19 cellular contexts compared by ENCODE assay signal in the genomic region with DNA sequence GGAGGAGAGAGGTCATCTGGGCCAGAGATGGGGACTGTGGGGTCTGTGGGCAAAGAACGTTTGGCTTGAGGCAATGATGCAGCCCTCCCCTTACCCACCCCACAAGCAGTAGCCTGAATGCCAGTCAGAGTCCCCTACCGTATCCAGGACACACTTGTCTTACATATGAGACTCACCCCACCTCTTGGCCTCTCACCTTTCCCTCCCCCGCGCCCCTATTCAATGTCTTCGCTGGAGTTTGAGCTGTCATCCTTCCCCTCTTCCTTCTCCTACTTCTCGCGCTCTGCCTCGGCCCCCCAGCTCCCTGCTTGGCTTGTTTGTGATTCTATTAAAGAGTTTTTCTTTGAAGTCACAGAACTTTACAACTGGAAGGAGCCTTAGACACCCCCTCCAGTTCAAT. TPM values are rescaled to one million over a fixed set of nuclear protein-coding genes. Genes with fewer than 3 reads are reported as not detected.
DNase-seq lines count a peak whose midpoint lies in the region; ATAC-seq, FAIRE-seq and TF ChIP-seq lines count a peak whose summit lies in the region.
"Had no signal": no experiment of that assay in that cellular context is flagged by ENCODE, and none has a peak within 500 bp of the region (broad histone marks: within the 10 kb centered on the region; RNA-seq: fewer than 3 reads in every experiment).

No MANE protein-coding gene starts in this region.

- intact Hi-C loops in activated B cell treated with CpG ODN at 0.5 μM for 24 hours (cut with micrococcal nuclease) (no loop called here), kidney (cut with DNase I) (no loop called here)

- no peaks in the 10 kb centered on the region for H3K79me2 ChIP-seq in hepatocyte

- no peak overlapping the region for H2AFZ ChIP-seq in hepatocyte

- FAIRE-seq in kidney (lab: Jason Lieb, UNC) (no peak), urothelium cell line (lab: Jason Lieb, UNC) (no peak)

- peaks cover 12% of the 10 kb centered on the region for H3K27me3 Mint-ChIP-seq in activated naive CD8-positive, alpha-beta T cell
- peaks cover 41% of the 10 kb centered on the region for H3K27me3 Mint-ChIP-seq in activated naive CD8-positive, alpha-beta T cell treated with anti-CD3 and anti-CD28 coated beads, Interleukin-2, amount 50 U/mL, for 24 hours
- peaks cover 31% of the 10 kb centered on the region for H3K27me3 Mint-ChIP-seq in activated B cell treated with CpG ODN at 0.5 μM for 24 hours
- peaks cover 46% of the 10 kb centered on the region for H3K27me3 Mint-ChIP-seq in stimulated activated memory B cell treated with anti-CD40 and anti-IgM and Interleukin-4, amounts not matched to agents 10 μg/mL and 1 μg/mL and 100 μg/mL, for 72 hours

- no peak overlapping the region for H3K9ac ChIP-seq in kidney (ENCODE audit: low read length in 2 of 2)
- H3K9ac ChIP-seq: BLaER1 treated with 17β-estradiol and CSF1 and Interleukin-3, amounts not matched to agents 10 nM and 100 nM had no signal

- H3K4me1 Mint-ChIP-seq in activated naive CD8-positive, alpha-beta T cell (ENCODE audit: low read depth) = peaks cover 3% of the 10 kb centered on the region
- H3K4me1 Mint-ChIP-seq in activated naive CD8-positive, alpha-beta T cell treated with anti-CD3 and anti-CD28 coated beads, Interleukin-2, amount 50 U/mL, for 24 hours = peaks cover 4% of the 10 kb centered on the region
- peaks cover 6% of the 10 kb centered on the region for H3K4me1 Mint-ChIP-seq in activated B cell treated with CpG ODN at 0.5 μM for 24 hours
- H3K4me1 Mint-ChIP-seq in stimulated activated memory B cell treated with anti-CD40 and anti-IgM and Interleukin-4, amounts not matched to agents 10 μg/mL and 1 μg/mL and 100 μg/mL, for 72 hours = no peaks in the 10 kb centered on the region

- H3K9me3 ChIP-seq in kidney (ENCODE audit: control insufficient read depth in 1 of 2, low read length in 2 of 2) (no peaks in the 10 kb centered on the region), hepatocyte (ENCODE audit: low read depth) (no peaks in the 10 kb centered on the region)
- H3K9me3 ChIP-seq: heart left ventricle, lower lobe of right lung had no signal

- H3K4me2 ChIP-seq in hepatocyte = no peak overlapping the region

- H3K4me3 ChIP-seq in kidney (ENCODE audit: low read length in 2 of 2) = no peak overlapping the region
- no peak overlapping the region for H3K4me3 ChIP-seq in hepatocyte
- H3K4me3 ChIP-seq: BLaER1 treated with 17β-estradiol and CSF1 and Interleukin-3, amounts not matched to agents 10 nM and 100 nM had no signal

- no peak for TF ChIP-seq CTCF in activated B cell treated with CpG ODN at 0.5 μM for 24 hours (IDR thresholded peaks at IDR 0.05)
- no peak for TF ChIP-seq CTCF in kidney (IDR thresholded peaks at IDR 0.05; ENCODE audit: borderline replicate concordance, extremely low read depth, insufficient read depth)
- TF ChIP-seq CTCF in hepatocyte (IDR thresholded peaks at IDR 0.05; ENCODE audit: poor library complexity) = no peak

- CTCF ChIA-PET in activated B cell treated with CpG ODN at 0.5 μM for 24 hours (lab: Charles Lee) = no interaction called here

- peak overlapping the region; percentile 62 for H3K4me3 Mint-ChIP-seq in activated naive CD8-positive, alpha-beta T cell
- no peak overlapping the region for H3K4me3 Mint-ChIP-seq in activated naive CD8-positive, alpha-beta T cell treated with anti-CD3 and anti-CD28 coated beads, Interleukin-2, amount 50 U/mL, for 24 hours
- peak overlapping the region; percentile 13 for H3K4me3 Mint-ChIP-seq in activated B cell treated with CpG ODN at 0.5 μM for 24 hours
- peak overlapping the region; percentile 59 for H3K4me3 Mint-ChIP-seq in stimulated activated memory B cell treated with anti-CD40 and anti-IgM and Interleukin-4, amounts not matched to agents 10 μg/mL and 1 μg/mL and 100 μg/mL, for 72 hours

- no peaks in the 10 kb centered on the region for H3K9me3 Mint-ChIP-seq in activated naive CD8-positive, alpha-beta T cell (ENCODE audit: low read depth)
- H3K9me3 Mint-ChIP-seq in activated naive CD8-positive, alpha-beta T cell treated with anti-CD3 and anti-CD28 coated beads, Interleukin-2, amount 50 U/mL, for 24 hours = no peaks in the 10 kb centered on the region
- no peaks in the 10 kb centered on the region for H3K9me3 Mint-ChIP-seq in activated B cell treated with CpG ODN at 0.5 μM for 24 hours
- no peaks in the 10 kb centered on the region for H3K9me3 Mint-ChIP-seq in stimulated activated memory B cell treated with anti-CD40 and anti-IgM and Interleukin-4, amounts not matched to agents 10 μg/mL and 1 μg/mL and 100 μg/mL, for 72 hours
- H3K9me3 Mint-ChIP-seq: type B pancreatic cell had no signal

- peaks cover 51% of the 10 kb centered on the region for H3K27me3 ChIP-seq in hepatocyte

- H3K27ac ChIP-seq in kidney (ENCODE audit: low read depth in 2 of 2, low read length in 2 of 2) (no peak overlapping the region), hepatocyte (no peak overlapping the region)
- H3K27ac ChIP-seq: BLaER1 treated with 17β-estradiol and CSF1 and Interleukin-3, amounts not matched to agents 10 nM and 100 nM; heart left ventricle; lower lobe of right lung; WERI-Rb-1 had no signal

- no peak overlapping the region for H3K27ac Mint-ChIP-seq in activated naive CD8-positive, alpha-beta T cell
- no peak overlapping the region for H3K27ac Mint-ChIP-seq in activated naive CD8-positive, alpha-beta T cell treated with anti-CD3 and anti-CD28 coated beads, Interleukin-2, amount 50 U/mL, for 24 hours
- H3K27ac Mint-ChIP-seq in activated B cell treated with CpG ODN at 0.5 μM for 24 hours = no peak overlapping the region
- H3K27ac Mint-ChIP-seq in stimulated activated memory B cell treated with anti-CD40 and anti-IgM and Interleukin-4, amounts not matched to agents 10 μg/mL and 1 μg/mL and 100 μg/mL, for 72 hours = no peak overlapping the region
- H3K27ac Mint-ChIP-seq: type B pancreatic cell had no signal

- ATAC-seq in activated naive CD8-positive, alpha-beta T cell treated with anti-CD3 and anti-CD28 coated beads, Interleukin-2, amount 50 U/mL, for 24 hours = no peak
- ATAC-seq in activated B cell treated with CpG ODN at 0.5 μM for 24 hours (ENCODE audit: low read depth) = no peak
- ATAC-seq in stimulated activated memory B cell treated with anti-CD40 and anti-IgM and Interleukin-4, amounts not matched to agents 10 μg/mL and 1 μg/mL and 100 μg/mL, for 72 hours = no peak

- POLR2A ChIA-PET in activated B cell treated with CpG ODN at 0.5 μM for 24 hours (lab: Charles Lee) = no interaction called here

- peaks cover 0 to 8% of the 10 kb centered on the region in 2 donors for H3K4me1 ChIP-seq in kidney (ENCODE audit: control insufficient read depth in 1 of 2, insufficient read depth in 1 of 2, low read depth in 1 of 2, low read length in 2 of 2)
- H3K4me1 ChIP-seq in hepatocyte (ENCODE audit: insufficient read depth) = no peaks in the 10 kb centered on the region

- H3K36me3 ChIP-seq in kidney (ENCODE audit: control insufficient read depth in 1 of 2, insufficient read depth in 2 of 2, low read length in 2 of 2) (no peaks in the 10 kb centered on the region), hepatocyte (replicated peaks; ENCODE audit: insufficient read depth, low read depth) (no peaks in the 10 kb centered on the region)
- H3K36me3 ChIP-seq: BLaER1 treated with 17β-estradiol and CSF1 and Interleukin-3, amounts not matched to agents 10 nM and 100 nM; heart left ventricle; lower lobe of right lung; WERI-Rb-1 had no signal

- H3K36me3 Mint-ChIP-seq in activated naive CD8-positive, alpha-beta T cell = no peaks in the 10 kb centered on the region
- no peaks in the 10 kb centered on the region for H3K36me3 Mint-ChIP-seq in activated naive CD8-positive, alpha-beta T cell treated with anti-CD3 and anti-CD28 coated beads, Interleukin-2, amount 50 U/mL, for 24 hours (ENCODE audit: low read depth)
- H3K36me3 Mint-ChIP-seq in activated B cell treated with CpG ODN at 0.5 μM for 24 hours (ENCODE audit: low read depth) = no peaks in the 10 kb centered on the region
- H3K36me3 Mint-ChIP-seq in stimulated activated memory B cell treated with anti-CD40 and anti-IgM and Interleukin-4, amounts not matched to agents 10 μg/mL and 1 μg/mL and 100 μg/mL, for 72 hours = no peaks in the 10 kb centered on the region

- no peaks in the 10 kb centered on the region for H3K9me2 ChIP-seq in hepatocyte (replicated peaks; ENCODE audit: insufficient read depth)

- WGBS in hepatocyte (ENCODE audit: low lambda C conversion rate, missing lambda C conversion rate) = 75% methylated on average over 8 of the region's 8 CpGs

- no peaks in the 10 kb centered on the region for H4K20me1 ChIP-seq in hepatocyte (ENCODE audit: insufficient read depth, poor library complexity, severe bottlenecking)
- H4K20me1 ChIP-seq: BLaER1 treated with 17β-estradiol and CSF1 and Interleukin-3, amounts not matched to agents 10 nM and 100 nM had no signal

- no peak for DNase-seq in activated naive CD8-positive, alpha-beta T cell treated with anti-CD3 and anti-CD28 coated beads, Interleukin-2, amount 50 U/mL, for 24 hours
- DNase-seq in activated B cell treated with CpG ODN at 0.5 μM for 24 hours (no peak), left kidney (ENCODE audit: low read depth, low spot score) (peak; percentile 15), kidney (no peak), hepatocyte (ENCODE audit: low spot score) (no peak), urothelium cell line (ENCODE audit: low spot score) (no peak)
- DNase-seq: HCEC 1CT, NCI-H446, SIG-M5, WERI-Rb-1 had no signal

RNA-seq across cellular contexts. Expression of a gene that starts 8.9 kb away (rescaled TPM):
- total RNA-seq in activated B cell treated with CpG ODN at 0.5 μM for 24 hours (0.10 TPM in 1 of 2 replicates, not detected in the other), kidney (not detected), hepatocyte (1.2 and 2.2 TPM in 2 replicates)
- polyA plus RNA-seq in kidney (ENCODE audit: insufficient read depth, low read depth, low replicate concordance) (not detected), hepatocyte (3.4 and 4.1 TPM in 2 replicates)
- total RNA-seq: dermis microvascular lymphatic vessel endothelial cell, MCF 10A, osteoblast had no signal

RNA-seq across cellular contexts. Expression of a gene that starts 8.9 kb away (rescaled TPM):
- total RNA-seq in activated B cell treated with CpG ODN at 0.5 μM for 24 hours (45.7 and 54.4 TPM in 2 replicates), kidney (35.2 TPM), hepatocyte (19.3 and 25.7 TPM in 2 replicates)
- polyA plus RNA-seq in kidney (ENCODE audit: insufficient read depth, low read depth, low replicate concordance) (11.5 TPM), hepatocyte (26.4 and 32.2 TPM in 2 replicates)

RNA-seq across cellular contexts. Expression of a gene that starts 57.1 kb away (rescaled TPM):
- total RNA-seq in activated B cell treated with CpG ODN at 0.5 μM for 24 hours = 42.3 and 45.8 TPM in 2 replicates
- 40.3 TPM for total RNA-seq in kidney
- polyA plus RNA-seq in kidney (ENCODE audit: insufficient read depth, low read depth, low replicate concordance) = 20.9 TPM
- 30.4 and 34.7 TPM in 2 replicates for total RNA-seq in hepatocyte
- 63.5 and 70.5 TPM in 2 replicates for polyA plus RNA-seq in hepatocyte
